Comparison of ENCODE assay signal across 1 cellular context in genomic region chr10:4241724-4242345, GRCh38.
TF ChIP-seq lines count a peak whose summit lies in the region.

No MANE protein-coding gene starts in this region.

TF ChIP-seq in IMR-90, 13 proteins besides CTCF, POLR2A, EP300 and RAD21 (continued from another document):
- TF ChIP-seq RFX5 (IDR thresholded peaks at IDR 0.05; ENCODE audit: low read depth, low read length) (no peak), MXI1 (IDR thresholded peaks at IDR 0.05; ENCODE audit: borderline replicate concordance, low read depth, low read length) (peak; percentile 49; the same call in 1 of the 2 replicates), NFE2L2 (IDR thresholded peaks at IDR 0.05; ENCODE audit: low read depth, low read length) (peak; percentile 22; the same call in 1 of the 2 replicates), FOS (IDR thresholded peaks at IDR 0.05; ENCODE audit: low read depth, low read length) (peak; percentile 73; the same call in 1 of the 2 replicates), CEBPB (IDR thresholded peaks at IDR 0.05; ENCODE audit: low read depth, low read length) (peak; percentile 40; the same call in 1 of the 2 replicates), ELK1 (IDR thresholded peaks at IDR 0.05; ENCODE audit: borderline replicate concordance, low read depth, low read length) (no peak), RCOR1 (IDR thresholded peaks at IDR 0.05; ENCODE audit: insufficient replicate concordance, low read length) (no peak), SMC3 (IDR thresholded peaks at IDR 0.05; ENCODE audit: low read depth, low read length) (peak; percentile 16; the same call in 1 of the 2 replicates), USF2 (IDR thresholded peaks at IDR 0.05; ENCODE audit: low read depth, low read length) (no peak), CHD1 (IDR thresholded peaks at IDR 0.05; ENCODE audit: low read depth, low read length) (peak; percentile 45; the same call in 1 of the 2 replicates)
